Comparison of ENCODE assay signal across 33 cellular contexts in genomic region chr19:15862444-15862843, GRCh38. TPM values are rescaled to one million over a fixed set of nuclear protein-coding genes. Genes with fewer than 3 reads are reported as not detected.
"Had no signal": no experiment of that assay in that cellular context is flagged by ENCODE, and none has a peak within 500 bp of the region (broad histone marks: within the 10 kb centered on the region; RNA-seq: fewer than 3 reads in every experiment).

No MANE protein-coding gene starts in this region.

- ATAC-seq: left lobe of liver, mucosa of descending colon, sciatic nerve had no signal

- DNase-seq: colonic mucosa; effector CD8-positive, alpha-beta T cell; endodermal cell; foreskin melanocyte; hypothalamus; mesenchymal stem cell; mucosa of descending colon; naive B cell; stimulated activated CD4-positive, alpha-beta T cell treated with anti-CD3 and anti-CD28 coated beads, Interleukin-12 subunit alpha, Interleukin-12 subunit beta, amount 100 ng/mL, for 4 hours; stimulated activated CD4-positive, alpha-beta T cell treated with anti-CD3 and anti-CD28 coated beads, Interleukin-1b, Interleukin-23, amount 100 ng/mL, for 48 hours; stimulated activated CD4-positive, alpha-beta T cell treated with anti-CD3 and anti-CD28 coated beads, Interleukin-4, amount 100 ng/mL, for 1 hour; stimulated activated CD8-positive, alpha-beta memory T cell treated with anti-CD3 and anti-CD28 coated beads, Interleukin-4, amount 100 ng/mL, for 48 hours; stimulated activated naive CD4-positive, alpha-beta T cell treated with Interleukin-2 at 50 U/mL for 16 hours; stomach; testis; tibial artery; upper lobe of left lung; uterus had no signal

- H3K27me3 ChIP-seq: colonic mucosa, neural progenitor cell, testis, upper lobe of left lung, uterus had no signal

- H3K36me3 ChIP-seq: colonic mucosa, esophagus muscularis mucosa, neural progenitor cell, stomach, tibial artery, upper lobe of left lung, uterus had no signal

- H2AFZ ChIP-seq: neural progenitor cell, parathyroid adenoma had no signal

- H3K9ac ChIP-seq: neural progenitor cell, parathyroid adenoma had no signal

- H3K4me3 ChIP-seq: colonic mucosa, esophagus muscularis mucosa, lung, mucosa of descending colon, neural progenitor cell, smooth muscle cell, stomach, testis, tibial artery, upper lobe of left lung, uterus had no signal

- H3K79me2 ChIP-seq: parathyroid adenoma had no signal

- H3K4me2 ChIP-seq: neural progenitor cell, smooth muscle cell had no signal

- H3K9me3 ChIP-seq: colonic mucosa, esophagus muscularis mucosa, mucosa of descending colon, stomach, testis, tibial artery, upper lobe of left lung, uterus had no signal

- H3K4me1 ChIP-seq: colonic mucosa, esophagus muscularis mucosa, neural progenitor cell, parathyroid adenoma, stomach, testis, tibial artery, upper lobe of left lung, uterus had no signal

- H3K27ac ChIP-seq: colonic mucosa, esophagus muscularis mucosa, neural progenitor cell, parathyroid adenoma, stomach, testis, tibial artery, upper lobe of left lung, uterus had no signal

RNA-seq across cellular contexts. Expression of gene CYP4F2, which starts 35.4 kb away (rescaled TPM):
- total RNA-seq: chondrocyte, endodermal cell, epithelial cell of proximal tubule, esophagus muscularis mucosa, mesothelial cell of epicardium, osteoblast, progenitor cell of endocrine pancreas, sciatic nerve, smooth muscle cell, subcutaneous adipose tissue had no signal
- polyA plus RNA-seq: lung, smooth muscle cell had no signal

RNA-seq across cellular contexts. Expression of gene OR10H1, which starts 47.0 kb away (rescaled TPM):
- total RNA-seq: chondrocyte, colonic mucosa, epithelial cell of proximal tubule, esophagus muscularis mucosa, left lobe of liver, lung, osteoblast, progenitor cell of endocrine pancreas, sciatic nerve, smooth muscle cell, stomach, subcutaneous adipose tissue, upper lobe of left lung, uterus had no signal
- polyA plus RNA-seq: keratinocyte, liver, lung, smooth muscle cell, stomach had no signal
